Comparison of ENCODE assay signal across 11 cellular contexts in the genomic region with DNA sequence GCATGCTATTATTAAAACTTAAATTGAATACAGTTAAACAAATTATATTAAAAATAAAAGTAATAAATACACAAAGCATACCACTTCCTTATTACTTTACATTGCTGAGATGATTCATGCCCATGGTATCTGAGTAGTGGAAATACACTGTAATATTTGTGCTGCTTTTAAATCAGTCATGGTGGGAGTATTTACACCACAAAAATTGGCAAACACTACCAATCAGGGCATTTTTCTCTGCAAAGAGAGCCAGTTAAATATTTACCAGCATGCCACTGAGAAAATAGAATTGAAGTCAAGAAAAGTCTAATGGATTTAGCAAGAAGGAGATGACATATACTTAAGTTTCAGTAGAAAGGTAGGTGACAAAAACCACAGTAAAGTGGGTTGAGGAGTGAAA. TPM values are rescaled to one million over a fixed set of nuclear protein-coding genes. Genes with fewer than 3 reads are reported as not detected.
A peak's percentile ranks its signal among the peaks of the same experiment; 100 is the strongest.
DNase-seq lines count a peak whose midpoint lies in the region; ATAC-seq, FAIRE-seq and TF ChIP-seq lines count a peak whose summit lies in the region.
"Had no signal": no experiment of that assay in that cellular context is flagged by ENCODE, and none has a peak within 500 bp of the region (broad histone marks: within the 10 kb centered on the region; RNA-seq: fewer than 3 reads in every experiment).

No MANE protein-coding gene starts in this region.

- intact Hi-C loops in PC-3 (cut with micrococcal nuclease) = loop anchor here (1.0 to 5.0 kb wide), 4 partner anchors 8 to 169 kb away; a partner anchor contains a TSS

- peaks cover 95% of the 10 kb centered on the region for H3K4me1 ChIP-seq in PC-3 (ENCODE audit: insufficient read depth, low read length)
- H3K4me1 ChIP-seq in skeletal muscle satellite cell (ENCODE audit: control insufficient read depth, insufficient read depth, low read length) = peaks cover 41% of the 10 kb centered on the region

- no peak for DNase-seq in GM19239 (ENCODE audit: insufficient read length, low spot score)
- peak; percentile 98 for DNase-seq in PC-3
- DNase-seq in epithelial cell of proximal tubule (ENCODE audit: low read depth) = peak; percentile 68
- DNase-seq in cerebellar nuclear complex (lab: John Stamatoyannopoulos, UW) = no peak
- no peak for DNase-seq in effector memory CD8-positive, alpha-beta T cell
- DNase-seq in GM12891 (ENCODE audit: insufficient read length, low spot score) = no peak
- DNase-seq: GF-D8; KG1; NCI-H82; stimulated activated CD4-positive, alpha-beta T cell treated with anti-CD3 and anti-CD28 coated beads, Interleukin-12 subunit alpha, Interleukin-12 subunit beta, amount 100 ng/mL, for 4 hours had no signal

- H3K27me3 Mint-ChIP-seq in effector memory CD8-positive, alpha-beta T cell = peaks cover 0 to 15% of the 10 kb centered on the region in 2 donors

- H3K79me2 ChIP-seq in PC-3 (ENCODE audit: low read length) = peaks cover 95% of the 10 kb centered on the region

- H3K36me3 ChIP-seq in PC-3 (ENCODE audit: low read depth, low read length) (peaks cover 60% of the 10 kb centered on the region), skeletal muscle satellite cell (ENCODE audit: insufficient read depth, low read length) (no peaks in the 10 kb centered on the region)

- H3K27me3 ChIP-seq in PC-3 (ENCODE audit: low read length) (no peaks in the 10 kb centered on the region), skeletal muscle satellite cell (ENCODE audit: control insufficient read depth, insufficient read depth, low read length) (no peaks in the 10 kb centered on the region)

- H2AFZ ChIP-seq in PC-3 (ENCODE audit: low read length) = no peak overlapping the region

- H3K9me3 Mint-ChIP-seq in effector memory CD8-positive, alpha-beta T cell = no peaks in the 10 kb centered on the region

- no peak overlapping the region for H3K4me3 Mint-ChIP-seq in effector memory CD8-positive, alpha-beta T cell

- no peaks in the 10 kb centered on the region for H3K4me1 Mint-ChIP-seq in effector memory CD8-positive, alpha-beta T cell (ENCODE audit: low read depth in 2 of 2)

- H3K9me3 ChIP-seq in PC-3 (ENCODE audit: low read length) (no peaks in the 10 kb centered on the region), skeletal muscle satellite cell (replicated peaks; ENCODE audit: low read length) (no peaks in the 10 kb centered on the region)

- peak overlapping the region; percentile 76 for H3K9ac ChIP-seq in PC-3 (ENCODE audit: low read length)
- no peak overlapping the region for H3K9ac ChIP-seq in skeletal muscle satellite cell (ENCODE audit: low read depth, low read length)

- H3K36me3 Mint-ChIP-seq in effector memory CD8-positive, alpha-beta T cell (ENCODE audit: insufficient read depth) = no peaks in the 10 kb centered on the region

- H4K20me1 ChIP-seq in PC-3 (ENCODE audit: low read length) = no peaks in the 10 kb centered on the region

- TF ChIP-seq POLR2A in GM12891 (IDR thresholded peaks at IDR 0.05; ENCODE audit: low read depth, low read length) = no peak

- H3K9me2 ChIP-seq in PC-3 (replicated peaks; ENCODE audit: low read length) = no peaks in the 10 kb centered on the region

- ATAC-seq in PC-3 = peak; percentile 54
- ATAC-seq in effector memory CD8-positive, alpha-beta T cell (replicated peaks) = no peak

- H3K4me2 ChIP-seq in PC-3 (ENCODE audit: low read length) (peak overlapping the region; percentile 52), skeletal muscle satellite cell (ENCODE audit: low read length) (peak overlapping the region; percentile 33)

- H3K27ac ChIP-seq in PC-3 (ENCODE audit: low read length) = peak overlapping the region; percentile 97

- TF ChIP-seq CTCF in PC-3 (conservative IDR thresholded peaks at IDR 0.05; ENCODE audit: low read depth, low read length) (no peak), epithelial cell of proximal tubule (conservative IDR thresholded peaks at IDR 0.05; ENCODE audit: low read depth, low read length) (no peak)

- BruUV-seq in PC-3 (replicated peaks; lab: Mats Ljungman, UMichigan) = no TSS peak

- CTCF ChIA-PET in PC-3 (lab: Charles Lee) = no interaction called here

- H3K27ac Mint-ChIP-seq in effector memory CD8-positive, alpha-beta T cell = no peak overlapping the region

- H3F3A ChIP-seq in PC-3 (ENCODE audit: low read length, unreplicated experiment) = peaks cover 35% of the 10 kb centered on the region

- peak overlapping the region; percentile 17 for H3K4me3 ChIP-seq in PC-3 (ENCODE audit: low read length)
- no peak overlapping the region for H3K4me3 ChIP-seq in epithelial cell of proximal tubule (ENCODE audit: low read depth, low read length)
- no peak overlapping the region for H3K4me3 ChIP-seq in skeletal muscle satellite cell (ENCODE audit: low read length)

- peak; percentile 21 for FAIRE-seq in GM19239 (lab: Jason Lieb, UNC)
- no peak for FAIRE-seq in GM12891 (lab: Jason Lieb, UNC)

- POLR2A ChIA-PET in PC-3 (lab: Charles Lee; ENCODE audit: unreplicated experiment) = no interaction called here

TF ChIP-seq in GM12891, 5 proteins besides CTCF, POLR2A, EP300 and RAD21:
- TF ChIP-seq SPI1 (IDR thresholded peaks at IDR 0.05; ENCODE audit: low read depth, low read length) (no peak), TAF1 (IDR thresholded peaks at IDR 0.05; ENCODE audit: low read depth, low read length) (no peak), POU2F2 (IDR thresholded peaks at IDR 0.05; ENCODE audit: low read depth, low read length) (no peak), PAX5 (IDR thresholded peaks at IDR 0.05; ENCODE audit: insufficient read depth, low read length, severe bottlenecking) (no peak), POLR2AphosphoS5 (IDR thresholded peaks at IDR 0.05; ENCODE audit: low read depth, low read length) (no peak)

RNA-seq across cellular contexts. Expression of a gene that starts 19.6 kb away (rescaled TPM):
- total RNA-seq in PC-3 (2014; rRNA removed) (208 and 250 TPM in 2 replicates), epithelial cell of proximal tubule (14.7 and 31.4 TPM in 2 replicates)
- total RNA-seq in skeletal muscle satellite cell (2012; rRNA removed) = 53.3 and 62.4 TPM in 2 replicates
- polyA plus RNA-seq in GM12891 (2012; ENCODE audit: low read depth, missing spikeins) = 0.26 TPM

Comparison
In these comparisons a context has a peak if more than half of its experiments do, and no peak if none do; other contexts are left out.
1. DNase-seq: peak in PC-3 (single experiment) and epithelial cell of proximal tubule (single experiment); none in GM19239 (single experiment), cerebellar nuclear complex (0 of 2), effector memory CD8-positive, alpha-beta T cell (0 of 3) and GM12891 (single experiment).